In the genomic region with DNA sequence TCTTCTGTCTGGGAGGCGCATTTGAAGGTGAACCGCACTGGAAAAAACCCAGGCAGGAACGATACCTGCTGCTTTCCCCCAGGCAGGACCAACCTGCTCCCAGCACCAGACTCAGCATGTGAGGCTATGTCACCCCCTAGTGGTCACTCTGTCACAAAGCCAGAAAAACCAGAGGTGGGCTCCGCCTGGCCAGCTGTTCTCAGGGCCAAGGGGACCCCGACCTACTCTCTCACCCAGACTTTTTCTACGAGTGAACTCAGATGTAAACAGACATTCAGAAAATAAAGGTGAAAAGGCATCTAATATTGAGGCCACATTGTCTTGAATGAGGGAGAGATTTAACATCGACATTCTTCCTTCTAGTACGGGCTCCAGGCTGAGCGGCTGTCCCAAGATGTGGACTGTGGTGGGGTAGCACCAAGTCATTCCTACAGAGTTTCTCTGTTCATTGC, we compare ENCODE assay signal across 8 cellular contexts.
A peak's percentile ranks its signal among the peaks of the same experiment; 100 is the strongest.
DNase-seq lines count a peak whose midpoint lies in the region; ATAC-seq and TF ChIP-seq lines count a peak whose summit lies in the region.

No MANE protein-coding gene starts in this region.

- ATAC-seq in heart left ventricle, result peak in 3 of 4 donors; percentile 51 to 55 (median 53)
- ATAC-seq in HG03442 (IDR thresholded peaks at IDR 0.05; ENCODE audit: unreplicated experiment), result no peak

- H3K4me3 ChIP-seq in heart left ventricle, result no peak overlapping the region

- H3K27me3 ChIP-seq in heart left ventricle, result no peaks in the 10 kb centered on the region

- peak; percentile 80 to 92 (median 88) for TF ChIP-seq CTCF in heart left ventricle (IDR thresholded peaks at IDR 0.05)

- intact Hi-C loops in heart left ventricle (cut with DNase I), result loop anchor here (1.0 to 10.0 kb wide), 16 partner anchors 57 to 442 kb away; a partner anchor contains a TSS

- no peak overlapping the region for H3K27ac ChIP-seq in heart left ventricle

- no peaks in the 10 kb centered on the region for H3K36me3 ChIP-seq in heart left ventricle

- DNase-seq in activated gamma-delta T cell treated with Interleukin-2 at 50 U/mL for 16 hours (peak; percentile 61), activated gamma-delta T cell (lab: John Stamatoyannopoulos, UW) (no peak), Kasumi-1 (lab: John Stamatoyannopoulos, UW) (peak; percentile 44 to 64), SK-N-DZ (ENCODE audit: low spot score) (peak; percentile 71), heart left ventricle (peak in 2 of 5 donors; percentile 60 to 67), retina (peak; percentile 82)
- peak; percentile 41 for DNase-seq in activated naive CD8-positive, alpha-beta T cell treated with anti-CD3 and anti-CD28 coated beads, Interleukin-2, amount 50 U/mL, for 16 hours (ENCODE audit: low read depth, low spot score)

- no peaks in the 10 kb centered on the region for H3K9me3 ChIP-seq in heart left ventricle

- WGBS in heart left ventricle, 4 donors, result 39 to 61% (median 41%) methylated on average over 6 to 9 of the region's 9 CpGs

- peaks cover 0 to 32% (median 15%) of the 10 kb centered on the region in 12 donors for H3K4me1 ChIP-seq in heart left ventricle

- no peak for TF ChIP-seq POLR2A in heart left ventricle (IDR thresholded peaks at IDR 0.05)
